In genomic region chr12:33437598-33437997, GRCh38 we compare ENCODE assay signal across 16 cellular contexts. TPM values are rescaled to one million over a fixed set of nuclear protein-coding genes. Genes with fewer than 3 reads are reported as not detected.
A peak's percentile ranks its signal among the peaks of the same experiment; 100 is the strongest.
DNase-seq lines count a peak whose midpoint lies in the region; ATAC-seq and TF ChIP-seq lines count a peak whose summit lies in the region.
"Had no signal": no experiment of that assay in that cellular context is flagged by ENCODE, and none has a peak within 500 bp of the region (broad histone marks: within the 10 kb centered on the region; RNA-seq: fewer than 3 reads in every experiment).

No MANE protein-coding gene starts in this region.

- TF ChIP-seq EP300 in tibial nerve (IDR thresholded peaks at IDR 0.05) = no peak

- intact Hi-C loops in dorsolateral prefrontal cortex (cut with DNase I) = no loop called here

- H3K4me3 Mint-ChIP-seq in nephron progenitor cell = peak overlapping the region; percentile 90
- H3K4me3 Mint-ChIP-seq in activated T-cell treated with anti-CD3 and anti-CD28 coated beads, Interleukin-2, amount 50 U/mL, for 4 hours = no peak overlapping the region
- H3K4me3 Mint-ChIP-seq: CD8-positive, alpha-beta T cell had no signal

- 91% methylated on average over 7 of the region's 7 CpGs for WGBS in HUES64
- WGBS in tibial nerve, 2 donors = 40 to 42% methylated on average over 7 of the region's 7 CpGs

- no peak overlapping the region for H3K27ac ChIP-seq in HUES64 (ENCODE audit: low read depth, low read length)
- no peak overlapping the region for H3K27ac ChIP-seq in dorsolateral prefrontal cortex
- peak overlapping the region in 2 of 4 donors; percentile 15 to 78 for H3K27ac ChIP-seq in tibial nerve
- H3K27ac ChIP-seq: Peyer's patch had no signal

- ATAC-seq in activated T-cell treated with anti-CD3 and anti-CD28 coated beads, Interleukin-2, amount 50 U/mL, for 4 hours = no peak
- no peak for ATAC-seq in HG03460 (IDR thresholded peaks at IDR 0.05; ENCODE audit: unreplicated experiment)
- ATAC-seq: CD8-positive, alpha-beta T cell had no signal

- no peak for TF ChIP-seq CTCF in dorsolateral prefrontal cortex (IDR thresholded peaks at IDR 0.05 in 54 of 56, conservative IDR thresholded peaks at IDR 0.05 in 2 of 56; ENCODE audit: low read depth in 1 of 56, partially characterized antibody in 56 of 56)
- no peak for TF ChIP-seq CTCF in nephron progenitor cell (IDR thresholded peaks at IDR 0.05)
- TF ChIP-seq CTCF in tibial nerve (IDR thresholded peaks at IDR 0.05) = no peak

- H3K4me1 Mint-ChIP-seq in nephron progenitor cell = peaks cover 9% of the 10 kb centered on the region
- H3K4me1 Mint-ChIP-seq in activated T-cell treated with anti-CD3 and anti-CD28 coated beads, Interleukin-2, amount 50 U/mL, for 4 hours (ENCODE audit: low read depth) = peaks cover 4% of the 10 kb centered on the region

- no peak for DNase-seq in dorsolateral prefrontal cortex
- no peak for DNase-seq in nephron progenitor cell
- no peak for DNase-seq in tibial nerve (ENCODE audit: low spot score in 2 of 2)
- no peak for DNase-seq in superior temporal gyrus (ENCODE audit: extremely low spot score)
- DNase-seq in activated T-cell treated with anti-CD3 and anti-CD28 coated beads, Interleukin-2, amount 50 U/mL, for 4 hours = no peak
- DNase-seq: CD8-positive, alpha-beta T cell; DMS 273 treated with DMSO at 0.1 percent for 48 hours; NCI-H1694 treated with DMSO at 0.1 percent for 48 hours; NCI-H2171; Peyer's patch; Right ventricle myocardium superior; SK-N-SH had no signal

- H3K27ac Mint-ChIP-seq in nephron progenitor cell = no peak overlapping the region
- H3K27ac Mint-ChIP-seq: CD8-positive, alpha-beta T cell had no signal

- TF ChIP-seq POLR2A in tibial nerve (IDR thresholded peaks at IDR 0.05) = no peak

- H3K36me3 ChIP-seq in HUES64 (ENCODE audit: insufficient read depth, low read length) (no peaks in the 10 kb centered on the region), tibial nerve (no peaks in the 10 kb centered on the region)
- H3K36me3 ChIP-seq: Peyer's patch had no signal

- H3K4me1 ChIP-seq in HUES64 (ENCODE audit: insufficient read depth, low read length) = 0 out of 2 replicates have a peak, but pooled peaks cover 9% of the 10 kb centered on the region
- peaks cover 0 to 18% (median 0%) of the 10 kb centered on the region in 4 donors for H3K4me1 ChIP-seq in tibial nerve

- H3K27me3 Mint-ChIP-seq in nephron progenitor cell (ENCODE audit: low read depth, poor library complexity) = peaks cover 76% of the 10 kb centered on the region
- peaks cover 25% of the 10 kb centered on the region for H3K27me3 Mint-ChIP-seq in activated T-cell treated with anti-CD3 and anti-CD28 coated beads, Interleukin-2, amount 50 U/mL, for 4 hours (ENCODE audit: low read depth)

- no peaks in the 10 kb centered on the region for H3K9me3 Mint-ChIP-seq in nephron progenitor cell
- H3K9me3 Mint-ChIP-seq in activated T-cell treated with anti-CD3 and anti-CD28 coated beads, Interleukin-2, amount 50 U/mL, for 4 hours = no peaks in the 10 kb centered on the region
- H3K9me3 Mint-ChIP-seq: CD8-positive, alpha-beta T cell had no signal

- peak overlapping the region; percentile 75; the same call in 1 of the 2 replicates for H3K4me3 ChIP-seq in HUES64 (ENCODE audit: low read length)
- H3K4me3 ChIP-seq in dorsolateral prefrontal cortex = peak overlapping the region in 39 of 59 donors; percentile 4 to 81 (median 67)
- peak overlapping the region; percentile 6 to 62 (median 58) for H3K4me3 ChIP-seq in tibial nerve

- H3K9me3 ChIP-seq in HUES64 (ENCODE audit: insufficient read depth, low read depth, low read length) (no peaks in the 10 kb centered on the region), tibial nerve (no peaks in the 10 kb centered on the region)
- H3K9me3 ChIP-seq: Peyer's patch, SK-N-SH had no signal

- H3K27me3 ChIP-seq in HUES64 (ENCODE audit: insufficient read depth, low read length) = peaks cover 50% of the 10 kb centered on the region
- peaks cover 0 to 42% (median 26%) of the 10 kb centered on the region in 45 donors for H3K27me3 ChIP-seq in dorsolateral prefrontal cortex
- H3K27me3 ChIP-seq in tibial nerve = peaks cover 0 to 18% of the 10 kb centered on the region in 2 donors

- H3K36me3 Mint-ChIP-seq in nephron progenitor cell (ENCODE audit: low read depth) = no peaks in the 10 kb centered on the region
- H3K36me3 Mint-ChIP-seq in activated T-cell treated with anti-CD3 and anti-CD28 coated beads, Interleukin-2, amount 50 U/mL, for 4 hours (ENCODE audit: insufficient read depth) = no peaks in the 10 kb centered on the region
- H3K36me3 Mint-ChIP-seq: CD8-positive, alpha-beta T cell had no signal

- H3K9ac ChIP-seq in HUES64 (ENCODE audit: low read depth, low read length) = no peak overlapping the region
- H3K9ac ChIP-seq: SK-N-SH had no signal

RNA-seq across cellular contexts. Expression of gene SYT10, which starts 2.0 kb away (rescaled TPM):
- polyA plus RNA-seq in HUES64 (2013, experiment 1 of 2) = 1.9 TPM
- 0.82 TPM for polyA plus RNA-seq in HUES64 (2013, experiment 2 of 2)
- total RNA-seq in dorsolateral prefrontal cortex = 1 to 10 TPM in 117 of 120 experiments, under 1 TPM in 3; 0.91 to 9.2 (median 3.3) TPM
- 1 to 10 TPM; 1.4 to 5.0 (median 1.7) TPM for total RNA-seq in tibial nerve
- not detected for total RNA-seq in activated T-cell treated with anti-CD3 and anti-CD28 coated beads, Interleukin-2, amount 50 U/mL, for 4 hours
- total RNA-seq: CD8-positive, alpha-beta T cell; NCI-H460; Right ventricle myocardium superior had no signal
- polyA plus RNA-seq: BJ, SK-N-SH had no signal
